Comparison of ENCODE assay signal across 1 cellular context in the genomic region with DNA sequence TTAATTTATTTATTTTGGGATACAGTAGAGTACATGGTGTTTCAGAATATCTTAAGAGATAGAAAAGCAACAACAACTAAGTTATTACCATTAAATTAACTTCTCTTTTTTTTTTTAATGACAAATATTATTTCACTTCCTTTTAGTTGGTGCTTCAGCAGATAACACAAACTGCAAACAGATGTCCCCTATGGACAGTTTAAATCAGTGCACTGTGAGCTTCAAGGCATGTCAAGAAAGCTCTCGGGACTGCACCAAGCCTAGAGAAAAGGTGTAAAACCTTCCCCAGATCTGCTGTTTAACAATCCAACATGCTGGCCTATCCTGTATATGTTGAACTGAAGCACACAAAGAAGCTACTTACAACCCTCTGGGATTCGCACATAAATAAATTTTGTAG.
TF ChIP-seq lines count a peak whose summit lies in the region.

No MANE protein-coding gene starts in this region.

TF ChIP-seq in WTC11, 78 proteins besides CTCF, POLR2A, EP300 and RAD21 (continued from another document):
- TF ChIP-seq, protein P1, sequence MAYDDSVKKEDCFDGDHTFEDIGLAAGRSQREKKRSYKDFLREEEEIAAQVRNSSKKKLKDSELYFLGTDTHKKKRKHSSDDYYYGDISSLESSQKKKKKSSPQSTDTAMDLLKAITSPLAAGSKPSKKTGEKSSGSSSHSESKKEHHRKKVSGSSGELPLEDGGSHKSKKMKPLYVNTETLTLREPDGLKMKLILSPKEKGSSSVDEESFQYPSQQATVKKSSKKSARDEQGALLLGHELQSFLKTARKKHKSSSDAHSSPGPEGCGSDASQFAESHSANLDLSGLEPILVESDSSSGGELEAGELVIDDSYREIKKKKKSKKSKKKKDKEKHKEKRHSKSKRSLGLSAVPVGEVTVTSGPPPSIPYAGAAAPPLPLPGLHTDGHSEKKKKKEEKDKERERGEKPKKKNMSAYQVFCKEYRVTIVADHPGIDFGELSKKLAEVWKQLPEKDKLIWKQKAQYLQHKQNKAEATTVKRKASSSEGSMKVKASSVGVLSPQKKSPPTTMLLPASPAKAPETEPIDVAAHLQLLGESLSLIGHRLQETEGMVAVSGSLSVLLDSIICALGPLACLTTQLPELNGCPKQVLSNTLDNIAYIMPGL (CRISPR knock-in tag; IDR thresholded peaks at IDR 0.05), result no peak
- no peak for TF ChIP-seq JUN (CRISPR knock-in tag; IDR thresholded peaks at IDR 0.05)
- no peak for TF ChIP-seq ZNF121 (CRISPR knock-in tag; IDR thresholded peaks at IDR 0.05)
- TF ChIP-seq NR2C2 (CRISPR knock-in tag; IDR thresholded peaks at IDR 0.05), result no peak
- no peak for TF ChIP-seq CBFB (CRISPR knock-in tag; IDR thresholded peaks at IDR 0.05; ENCODE audit: low read depth)
- no peak for TF ChIP-seq E2F4 (CRISPR knock-in tag; IDR thresholded peaks at IDR 0.05; ENCODE audit: borderline replicate concordance, low read depth)
- no peak for TF ChIP-seq ZNF512 (CRISPR knock-in tag; IDR thresholded peaks at IDR 0.05; ENCODE audit: borderline replicate concordance)
- no peak for TF ChIP-seq ZNF671 (CRISPR knock-in tag; IDR thresholded peaks at IDR 0.05)
- TF ChIP-seq TCF7 (CRISPR knock-in tag; IDR thresholded peaks at IDR 0.05; ENCODE audit: low read depth), result no peak
- no peak for TF ChIP-seq CREB1 (CRISPR knock-in tag; IDR thresholded peaks at IDR 0.05)
- TF ChIP-seq RELA (CRISPR knock-in tag; IDR thresholded peaks at IDR 0.05; ENCODE audit: borderline replicate concordance), result no peak
- no peak for TF ChIP-seq MYBL2 (CRISPR knock-in tag; IDR thresholded peaks at IDR 0.05)
- TF ChIP-seq, protein P2, sequence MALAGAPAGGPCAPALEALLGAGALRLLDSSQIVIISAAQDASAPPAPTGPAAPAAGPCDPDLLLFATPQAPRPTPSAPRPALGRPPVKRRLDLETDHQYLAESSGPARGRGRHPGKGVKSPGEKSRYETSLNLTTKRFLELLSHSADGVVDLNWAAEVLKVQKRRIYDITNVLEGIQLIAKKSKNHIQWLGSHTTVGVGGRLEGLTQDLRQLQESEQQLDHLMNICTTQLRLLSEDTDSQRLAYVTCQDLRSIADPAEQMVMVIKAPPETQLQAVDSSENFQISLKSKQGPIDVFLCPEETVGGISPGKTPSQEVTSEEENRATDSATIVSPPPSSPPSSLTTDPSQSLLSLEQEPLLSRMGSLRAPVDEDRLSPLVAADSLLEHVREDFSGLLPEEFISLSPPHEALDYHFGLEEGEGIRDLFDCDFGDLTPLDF (CRISPR knock-in tag; IDR thresholded peaks at IDR 0.05), result no peak
- TF ChIP-seq EMX1 (CRISPR knock-in tag; IDR thresholded peaks at IDR 0.05), result no peak
